24 cellular contexts compared by ENCODE assay signal in genomic region chr11:71442123-71442522, GRCh38.
"Had no signal": no experiment of that assay in that cellular context is flagged by ENCODE, and none has a peak within 500 bp of the region (broad histone marks: within the 10 kb centered on the region; RNA-seq: fewer than 3 reads in every experiment).

No MANE protein-coding gene starts in this region.

- H3K4me3 Mint-ChIP-seq: activated CD4-positive, alpha-beta memory T cell treated with anti-CD3 and anti-CD28 coated beads, Interleukin-2, amount 10 ng/mL, durations not matched to agents 7 days and 5 days; activated CD4-positive, alpha-beta T cell treated with anti-CD3 and anti-CD28 coated beads, Interleukin-2, amount 10 ng/mL, durations not matched to agents 7 days and 5 days; activated naive CD4-positive, alpha-beta T cell treated with anti-CD3 and anti-CD28 coated beads for 36 hours; activated naive CD4-positive, alpha-beta T cell treated with anti-CD3 and anti-CD28 coated beads, Interleukin-2, amount 50 U/mL, for 24 hours; activated naive CD8-positive, alpha-beta T cell treated with anti-CD3 and anti-CD28 coated beads for 36 hours; activated T-cell treated with anti-CD3 and anti-CD28 coated beads, Interleukin-2, amount 50 U/mL, for 24 hours; activated T-cell treated with anti-CD3 and anti-CD28 coated beads, Interleukin-2, amount 50 U/mL, for 72 hours; dendritic cell treated with granulocyte-macrophage colony-stimulating factor and Interleukin-4, amounts not matched to agents 40 ng/mL and 50 ng/mL, for 4 days; endodermal cell had no signal

- H3K27me3 Mint-ChIP-seq: activated CD4-positive, alpha-beta memory T cell treated with anti-CD3 and anti-CD28 coated beads, Interleukin-2, amount 10 ng/mL, durations not matched to agents 7 days and 5 days; activated CD4-positive, alpha-beta T cell treated with anti-CD3 and anti-CD28 coated beads, Interleukin-2, amount 10 ng/mL, durations not matched to agents 7 days and 5 days; activated naive CD4-positive, alpha-beta T cell treated with anti-CD3 and anti-CD28 coated beads, Interleukin-2, amount 50 U/mL, for 24 hours; activated naive CD8-positive, alpha-beta T cell treated with anti-CD3 and anti-CD28 coated beads for 36 hours; activated T-cell treated with anti-CD3 and anti-CD28 coated beads, Interleukin-2, amount 50 U/mL, for 24 hours; dendritic cell treated with granulocyte-macrophage colony-stimulating factor and Interleukin-4, amounts not matched to agents 40 ng/mL and 50 ng/mL, for 4 days had no signal

- H3K4me3 ChIP-seq: body of pancreas, coronary artery, dorsolateral prefrontal cortex had no signal

- H3K9me3 ChIP-seq: body of pancreas had no signal

- FAIRE-seq: frontal cortex had no signal

- ATAC-seq: activated T-cell treated with anti-CD3 and anti-CD28 coated beads, Interleukin-2, amount 50 U/mL, for 72 hours; body of pancreas; esophagus mucosa had no signal

- DNase-seq: activated CD4-positive, alpha-beta memory T cell treated with anti-CD3 and anti-CD28 coated beads, Interleukin-2, amount 10 ng/mL, durations not matched to agents 7 days and 5 days; activated CD4-positive, alpha-beta T cell treated with anti-CD3 and anti-CD28 coated beads for 1 hour; activated CD4-positive, alpha-beta T cell treated with anti-CD3 and anti-CD28 coated beads for 4 hours; activated CD4-positive, alpha-beta T cell treated with anti-CD3 and anti-CD28 coated beads, Interleukin-2, amount 10 ng/mL, durations not matched to agents 7 days and 5 days; activated CD4-positive, alpha-beta T cell treated with anti-CD3 and anti-CD28 coated beads, Interleukin-2, amount 50 U/mL, for 4 hours; activated CD4-positive, CD25-positive, alpha-beta regulatory T cell; activated CD8-positive, alpha-beta memory T cell treated with anti-CD3 and anti-CD28 coated beads, Interleukin-2, amount 50 U/mL, for 48 hours; activated naive CD4-positive, alpha-beta T cell treated with anti-CD3 and anti-CD28 coated beads for 36 hours; activated naive CD8-positive, alpha-beta T cell treated with anti-CD3 and anti-CD28 coated beads for 36 hours; activated T-cell treated with anti-CD3 and anti-CD28 coated beads for 4 hours; activated T-cell treated with anti-CD3 and anti-CD28 coated beads, Interleukin-2, amount 50 U/mL, for 24 hours; activated T-cell treated with anti-CD3 and anti-CD28 coated beads, Interleukin-2, amount 50 U/mL, for 72 hours; amniotic stem cell; body of pancreas; effector memory CD4-positive, alpha-beta T cell; endodermal cell; foreskin fibroblast; T1000 had no signal

- H3K27ac ChIP-seq: body of pancreas, coronary artery had no signal

- H3K27ac Mint-ChIP-seq: activated CD4-positive, alpha-beta memory T cell treated with anti-CD3 and anti-CD28 coated beads, Interleukin-2, amount 10 ng/mL, durations not matched to agents 7 days and 5 days; activated CD4-positive, alpha-beta T cell treated with anti-CD3 and anti-CD28 coated beads, Interleukin-2, amount 10 ng/mL, durations not matched to agents 7 days and 5 days; activated naive CD4-positive, alpha-beta T cell treated with anti-CD3 and anti-CD28 coated beads for 36 hours; activated naive CD4-positive, alpha-beta T cell treated with anti-CD3 and anti-CD28 coated beads, Interleukin-2, amount 50 U/mL, for 24 hours; activated naive CD8-positive, alpha-beta T cell treated with anti-CD3 and anti-CD28 coated beads for 36 hours; activated T-cell treated with anti-CD3 and anti-CD28 coated beads, Interleukin-2, amount 50 U/mL, for 24 hours; activated T-cell treated with anti-CD3 and anti-CD28 coated beads, Interleukin-2, amount 50 U/mL, for 72 hours; dendritic cell treated with granulocyte-macrophage colony-stimulating factor and Interleukin-4, amounts not matched to agents 40 ng/mL and 50 ng/mL, for 4 days; endodermal cell had no signal
